Comparison of ENCODE assay signal across 34 cellular contexts in the genomic region with DNA sequence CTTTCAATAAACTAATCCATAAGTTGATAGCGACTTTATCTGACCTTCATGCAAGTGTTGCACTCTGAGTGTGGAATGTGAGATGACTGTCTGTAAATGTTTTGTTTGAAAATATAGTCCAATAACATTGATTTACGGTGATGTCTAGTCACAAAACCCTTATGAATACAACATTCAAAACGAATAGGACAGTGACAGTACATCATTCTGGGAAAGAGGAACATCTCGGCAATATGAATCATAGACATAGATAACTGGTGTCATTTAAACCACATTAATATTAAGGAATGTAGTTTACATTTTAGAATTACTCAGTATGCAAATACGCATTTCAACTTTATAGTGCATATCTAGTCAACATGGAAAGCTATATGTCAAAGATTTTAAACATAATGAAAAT.
"Had no signal": no experiment of that assay in that cellular context is flagged by ENCODE, and none has a peak within 500 bp of the region (broad histone marks: within the 10 kb centered on the region; RNA-seq: fewer than 3 reads in every experiment).

No MANE protein-coding gene starts in this region.

- H3K4me3 ChIP-seq: adrenal gland, ascending aorta, body of pancreas, breast epithelium, cardiac muscle cell had no signal

- H3K4me1 ChIP-seq: adrenal gland, ascending aorta, body of pancreas, breast epithelium had no signal

- H3K27me3 ChIP-seq: adrenal gland, ascending aorta, body of pancreas, brain microvascular endothelial cell, breast epithelium, cardiac muscle cell had no signal

- ATAC-seq: activated naive CD4-positive, alpha-beta T cell treated with anti-CD3 and anti-CD28 coated beads, Interleukin-2, amount 50 U/mL, for 72 hours; activated naive CD8-positive, alpha-beta T cell treated with anti-CD3 and anti-CD28 coated beads, Interleukin-2, amount 50 U/mL, for 24 hours; activated T-cell treated with anti-CD3 and anti-CD28 coated beads, Interleukin-2, amount 50 U/mL, for 4 hours; activated T-cell treated with anti-CD3 and anti-CD28 coated beads, Interleukin-2, amount 50 U/mL, for 72 hours; activated T-helper 17 cell treated with anti-CD3 and anti-CD28 coated beads, Interleukin-2, amount 50 U/mL, for 72 hours; body of pancreas had no signal

- H3K36me3 ChIP-seq: adrenal gland, ascending aorta, brain microvascular endothelial cell, breast epithelium, cardiac muscle cell had no signal

- H3K9me3 ChIP-seq: adrenal gland, ascending aorta, body of pancreas, breast epithelium had no signal

- H3K27ac ChIP-seq: adrenal gland, ascending aorta, body of pancreas, brain microvascular endothelial cell, breast epithelium, cardiac muscle cell had no signal

- DNase-seq: activated effector memory CD4-positive, alpha-beta T cell treated with anti-CD3 and anti-CD28 coated beads, Interleukin-2, amount 50 U/mL, for 16 hours; activated effector memory CD4-positive, alpha-beta T cell treated with Interleukin-2 at 50 U/mL for 16 hours; activated gamma-delta T cell; activated gamma-delta T cell treated with Interleukin-2 at 50 U/mL for 16 hours; activated naive CD4-positive, alpha-beta T cell; activated naive CD4-positive, alpha-beta T cell treated with anti-CD3 and anti-CD28 coated beads for 36 hours; activated naive CD4-positive, alpha-beta T cell treated with anti-CD3 and anti-CD28 coated beads, Interleukin-2, amount 10 ng/mL, durations not matched to agents 7 days and 5 days; activated naive CD4-positive, alpha-beta T cell treated with anti-CD3 and anti-CD28 coated beads, Interleukin-2, amount 50 U/mL, for 16 hours; activated naive CD4-positive, alpha-beta T cell treated with Interleukin-2 at 50 U/mL for 16 hours; activated naive CD8-positive, alpha-beta T cell treated with anti-CD3 and anti-CD28 coated beads for 36 hours; activated naive CD8-positive, alpha-beta T cell treated with anti-CD3 and anti-CD28 coated beads, Interleukin-2, amount 10 ng/mL, durations not matched to agents 7 days and 5 days; activated naive CD8-positive, alpha-beta T cell treated with anti-CD3 and anti-CD28 coated beads, Interleukin-2, amount 50 U/mL, for 24 hours; activated T-cell treated with anti-CD3 and anti-CD28 coated beads, Interleukin-2, amount 50 U/mL, for 1 hour; activated T-cell treated with anti-CD3 and anti-CD28 coated beads, Interleukin-2, amount 50 U/mL, for 24 hours; activated T-cell treated with anti-CD3 and anti-CD28 coated beads, Interleukin-2, amount 50 U/mL, for 4 hours; activated T-cell treated with anti-CD3 and anti-CD28 coated beads, Interleukin-2, amount 50 U/mL, for 48 hours; activated T-cell treated with anti-CD3 and anti-CD28 coated beads, Interleukin-2, amount 50 U/mL, for 72 hours; adrenal gland; amniotic stem cell; amygdala; anterior cingulate cortex; aorta; body of pancreas; brain microvascular endothelial cell; caudate nucleus; central memory CD4-positive, alpha-beta T cell; cerebellar nuclear complex had no signal

- FAIRE-seq: astrocyte, bronchial epithelial cell had no signal
